In genomic region chr4:153564630-153565525, GRCh38 we compare ENCODE assay signal across 9 cellular contexts.
DNase-seq lines count a peak whose midpoint lies in the region; TF ChIP-seq lines count a peak whose summit lies in the region.
"Had no signal": no experiment of that assay in that cellular context is flagged by ENCODE, and none has a peak within 500 bp of the region (broad histone marks: within the 10 kb centered on the region; RNA-seq: fewer than 3 reads in every experiment).

No MANE protein-coding gene starts in this region.

- H3K27me3 ChIP-seq in WERI-Rb-1 (ENCODE audit: insufficient read depth, low read depth, severe bottlenecking) (no peaks in the 10 kb centered on the region), hepatocyte (no peaks in the 10 kb centered on the region), subcutaneous abdominal adipose tissue (ENCODE audit: control insufficient read depth in 5 of 5, insufficient read depth in 4 of 5, low read length in 5 of 5) (no peaks in the 10 kb centered on the region)
- H3K27me3 ChIP-seq: breast epithelium had no signal

- no peak for TF ChIP-seq CTCF in WERI-Rb-1 (IDR thresholded peaks at IDR 0.05; ENCODE audit: low read depth, low read length)
- TF ChIP-seq CTCF in hepatocyte (IDR thresholded peaks at IDR 0.05; ENCODE audit: poor library complexity), result no peak

- peak overlapping the region; percentile 0 for H3K27ac Mint-ChIP-seq in activated CD4-positive, alpha-beta T cell treated with anti-CD3 and anti-CD28 coated beads, Interleukin-2, amount 10 ng/mL, durations not matched to agents 7 days and 5 days

- POLR2A ChIA-PET in activated CD4-positive, alpha-beta T cell treated with anti-CD3 and anti-CD28 coated beads, Interleukin-2, amount 10 ng/mL, durations not matched to agents 7 days and 5 days (lab: Charles Lee), result no interaction called here

- 73% methylated on average over 7 of the region's 7 CpGs for WGBS in hepatocyte (ENCODE audit: low lambda C conversion rate, missing lambda C conversion rate)

- H3K4me3 ChIP-seq in WERI-Rb-1 (ENCODE audit: low read depth, low read length) (no peak overlapping the region), hepatocyte (no peak overlapping the region), subcutaneous abdominal adipose tissue (ENCODE audit: low read depth in 1 of 5, low read length in 5 of 5) (no peak overlapping the region)
- H3K4me3 ChIP-seq: breast epithelium had no signal

- H3K36me3 ChIP-seq in WERI-Rb-1 (no peaks in the 10 kb centered on the region), hepatocyte (replicated peaks; ENCODE audit: insufficient read depth, low read depth) (no peaks in the 10 kb centered on the region), subcutaneous abdominal adipose tissue (ENCODE audit: control insufficient read depth in 5 of 5, insufficient read depth in 5 of 5, low read length in 5 of 5) (peaks cover 10 to 22% (median 16%) of the 10 kb centered on the region in 5 donors)
- H3K36me3 ChIP-seq: breast epithelium had no signal

- DNase-seq in activated CD4-positive, alpha-beta T cell treated with anti-CD3 and anti-CD28 coated beads, Interleukin-2, amount 10 ng/mL, durations not matched to agents 7 days and 5 days, result no peak
- no peak for DNase-seq in activated CD4-positive, alpha-beta T cell treated with anti-CD3 and anti-CD28 coated beads, Interleukin-2, amount 50 U/mL, for 1 hour
- DNase-seq in WERI-Rb-1 (peak; percentile 55), hepatocyte (ENCODE audit: low spot score) (peak; percentile 64), islet precursor cell (no peak), DMS114 treated with DMSO at 0.1 percent for 48 hours (lab: John Stamatoyannopoulos, UW; ENCODE audit: unreplicated experiment) (no peak), ecto neural progenitor cell (ENCODE audit: low spot score) (no peak)

- no peak overlapping the region for H3K9ac ChIP-seq in subcutaneous abdominal adipose tissue (ENCODE audit: low read length in 5 of 5)

- H3K9me3 Mint-ChIP-seq in activated CD4-positive, alpha-beta T cell treated with anti-CD3 and anti-CD28 coated beads, Interleukin-2, amount 10 ng/mL, durations not matched to agents 7 days and 5 days, result peaks cover 10% of the 10 kb centered on the region

- peak overlapping the region; percentile 11 for H3K4me2 ChIP-seq in hepatocyte

- H3K4me3 Mint-ChIP-seq in activated CD4-positive, alpha-beta T cell treated with anti-CD3 and anti-CD28 coated beads, Interleukin-2, amount 10 ng/mL, durations not matched to agents 7 days and 5 days, result no peak overlapping the region

- H3K27ac ChIP-seq in WERI-Rb-1 (no peak overlapping the region), hepatocyte (peak overlapping the region; percentile 75), subcutaneous abdominal adipose tissue (ENCODE audit: low read depth, low read length) (peak overlapping the region; percentile 47)
- H3K27ac ChIP-seq: breast epithelium had no signal

- no peak overlapping the region for H2AFZ ChIP-seq in hepatocyte

- CTCF ChIA-PET in activated CD4-positive, alpha-beta T cell treated with anti-CD3 and anti-CD28 coated beads, Interleukin-2, amount 10 ng/mL, durations not matched to agents 7 days and 5 days (lab: Charles Lee), result interaction anchor here (0.6 kb wide), 1 partner anchor 63 kb away, joined by 3 read pairs; no protein-coding TSS in a partner anchor

- no peaks in the 10 kb centered on the region for H4K20me1 ChIP-seq in hepatocyte (ENCODE audit: insufficient read depth, poor library complexity, severe bottlenecking)

- peaks cover 68% of the 10 kb centered on the region for H3K36me3 Mint-ChIP-seq in activated CD4-positive, alpha-beta T cell treated with anti-CD3 and anti-CD28 coated beads, Interleukin-2, amount 10 ng/mL, durations not matched to agents 7 days and 5 days (ENCODE audit: low read depth)

- H3K4me1 ChIP-seq in hepatocyte (ENCODE audit: insufficient read depth) (peaks cover 14% of the 10 kb centered on the region), subcutaneous abdominal adipose tissue (ENCODE audit: control insufficient read depth in 5 of 5, insufficient read depth in 5 of 5, low read length in 5 of 5) (peaks cover 0 to 9% (median 0%) of the 10 kb centered on the region in 5 donors)
- H3K4me1 ChIP-seq: breast epithelium had no signal

- H3K9me3 ChIP-seq in WERI-Rb-1 (ENCODE audit: severe bottlenecking) (peaks cover 2% of the 10 kb centered on the region), hepatocyte (ENCODE audit: low read depth) (no peaks in the 10 kb centered on the region), subcutaneous abdominal adipose tissue (ENCODE audit: control insufficient read depth in 5 of 5, low read length in 5 of 5) (no peaks in the 10 kb centered on the region)
- H3K9me3 ChIP-seq: breast epithelium had no signal

- peaks cover 46% of the 10 kb centered on the region for H3K4me1 Mint-ChIP-seq in activated CD4-positive, alpha-beta T cell treated with anti-CD3 and anti-CD28 coated beads, Interleukin-2, amount 10 ng/mL, durations not matched to agents 7 days and 5 days

- H3K9me2 ChIP-seq in hepatocyte (replicated peaks; ENCODE audit: insufficient read depth), result no peaks in the 10 kb centered on the region

- no peaks in the 10 kb centered on the region for H3K79me2 ChIP-seq in hepatocyte

- H3K27me3 Mint-ChIP-seq in activated CD4-positive, alpha-beta T cell treated with anti-CD3 and anti-CD28 coated beads, Interleukin-2, amount 10 ng/mL, durations not matched to agents 7 days and 5 days, result no peaks in the 10 kb centered on the region

Comparison
In these comparisons a context has a peak if more than half of its experiments do, and no peak if none do; other contexts are left out.
1. DNase-seq: peak in WERI-Rb-1 (single experiment) and hepatocyte (single experiment); none in activated CD4-positive, alpha-beta T cell treated with anti-CD3 and anti-CD28 coated beads, Interleukin-2, amount 10 ng/mL, durations not matched to agents 7 days and 5 days (single experiment), activated CD4-positive, alpha-beta T cell treated with anti-CD3 and anti-CD28 coated beads, Interleukin-2, amount 50 U/mL, for 1 hour (single experiment), islet precursor cell (single experiment), DMS114 treated with DMSO at 0.1 percent for 48 hours (single experiment) and ecto neural progenitor cell (single experiment).